8 cellular contexts compared by ENCODE assay signal in the genomic region with DNA sequence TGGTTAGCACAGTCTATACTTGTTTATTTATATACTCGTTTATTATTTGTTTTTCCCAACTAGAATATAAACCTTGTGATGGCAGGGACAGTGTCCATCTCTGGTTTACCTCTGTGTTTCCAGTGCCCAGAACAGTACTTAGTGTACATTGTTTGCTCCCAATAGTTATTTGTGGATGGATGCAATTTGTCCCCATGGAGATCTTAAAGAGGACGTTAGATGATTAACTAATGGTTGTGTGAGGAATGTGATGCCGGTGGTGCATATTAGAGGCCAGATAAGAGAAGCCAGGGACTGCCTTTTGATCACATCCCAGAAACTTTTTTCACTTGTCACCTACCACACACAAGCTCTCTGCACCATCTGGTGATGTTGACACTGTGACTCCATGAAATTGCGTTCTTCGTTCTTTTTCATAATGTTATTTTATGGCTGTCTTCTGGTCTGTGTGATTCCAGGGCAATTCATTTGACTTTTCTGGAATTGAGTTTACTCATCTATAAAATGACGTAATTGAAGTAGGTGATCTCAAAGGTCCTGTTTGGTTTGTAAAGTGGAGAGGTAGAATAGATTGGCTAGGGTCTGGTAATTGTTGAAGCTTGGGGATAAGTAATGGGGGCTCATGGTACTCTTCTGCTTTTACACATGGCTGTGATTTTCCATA. TPM values are rescaled to one million over a fixed set of nuclear protein-coding genes. Genes with fewer than 3 reads are reported as not detected.
DNase-seq lines count a peak whose midpoint lies in the region; ATAC-seq, FAIRE-seq and TF ChIP-seq lines count a peak whose summit lies in the region.

No MANE protein-coding gene starts in this region.

- H3K9ac ChIP-seq in OCI-LY3 (ENCODE audit: low read length) (no peak overlapping the region), endothelial cell of umbilical vein (replicated peaks; ENCODE audit: extremely low read depth, insufficient read depth, low read length) (no peak overlapping the region), neural progenitor cell (peak overlapping the region; percentile 92)

- no peak for FAIRE-seq in endothelial cell of umbilical vein (lab: Jason Lieb, UNC)

- H3K36me3 ChIP-seq in CD8-positive, alpha-beta memory T cell (ENCODE audit: insufficient read depth, low read length), result no peaks in the 10 kb centered on the region
- H3K36me3 ChIP-seq in OCI-LY3 (replicated peaks; ENCODE audit: low read depth, low read length), result peaks cover 14% of the 10 kb centered on the region
- no peaks in the 10 kb centered on the region for H3K36me3 ChIP-seq in endothelial cell of umbilical vein (ENCODE audit: control insufficient read depth in 2 of 2, extremely low read depth in 1 of 2, insufficient read depth in 2 of 2, low read length in 2 of 2)
- H3K36me3 ChIP-seq in neural progenitor cell, result peaks cover 10% of the 10 kb centered on the region

- H3K9me3 ChIP-seq in CD8-positive, alpha-beta memory T cell (ENCODE audit: low read length), result no peaks in the 10 kb centered on the region
- H3K9me3 ChIP-seq in OCI-LY3 (ENCODE audit: insufficient read depth, low read length), result no peaks in the 10 kb centered on the region
- H3K9me3 ChIP-seq in endothelial cell of umbilical vein (replicated peaks; ENCODE audit: control insufficient read depth, insufficient read depth, low read length), result no peaks in the 10 kb centered on the region
- H3K9me3 ChIP-seq in neural progenitor cell (ENCODE audit: low read depth), result no peaks in the 10 kb centered on the region

- H3K36me3 Mint-ChIP-seq in CD8-positive, alpha-beta memory T cell, result peaks cover 0 to 31% (median 2%) of the 10 kb centered on the region in 3 donors
- H3K36me3 Mint-ChIP-seq in neural progenitor cell, result peaks cover 10% of the 10 kb centered on the region

- no peak for DNase-seq in CD8-positive, alpha-beta memory T cell
- DNase-seq in endothelial cell of umbilical vein (ENCODE audit: low read depth, low spot score), result no peak
- DNase-seq in neural progenitor cell (ENCODE audit: low spot score), result no peak
- no peak for DNase-seq in stimulated activated CD4-positive, alpha-beta T cell treated with anti-CD3 and anti-CD28 coated beads, Interleukin-15, amount 100 ng/mL, for 24 hours
- DNase-seq in CD1c-positive myeloid dendritic cell (ENCODE audit: extremely low spot score), result no peak
- no peak for DNase-seq in COLO668 (lab: John Stamatoyannopoulos, UW; ENCODE audit: unreplicated experiment)

- peak overlapping the region in 7 of 8 donors; percentile 8 to 97 (median 94) for H3K27ac Mint-ChIP-seq in CD8-positive, alpha-beta memory T cell
- no peak overlapping the region for H3K27ac Mint-ChIP-seq in neural progenitor cell

- CTCF ChIA-PET in CD8-positive, alpha-beta memory T cell (lab: Charles Lee), result no interaction called here
- CTCF ChIA-PET in endothelial cell of umbilical vein (lab: Charles Lee), result interaction anchor here (1.3 kb wide), 1 partner anchor 9 kb away, joined by 5 read pairs; no protein-coding TSS in a partner anchor

- peak overlapping the region; percentile 94 to 99 (median 96) for H3K4me3 Mint-ChIP-seq in CD8-positive, alpha-beta memory T cell
- H3K4me3 Mint-ChIP-seq in neural progenitor cell, result peak overlapping the region; percentile 96

- peak overlapping the region; percentile 100 for H3K4me3 ChIP-seq in CD8-positive, alpha-beta memory T cell (ENCODE audit: low read length)
- peak overlapping the region; percentile 92 for H3K4me3 ChIP-seq in OCI-LY3 (ENCODE audit: low read length)
- H3K4me3 ChIP-seq in endothelial cell of umbilical vein (replicated peaks in 1 of 3; ENCODE audit: insufficient read depth in 1 of 3, low read depth in 1 of 3, low read length in 3 of 3), result peak overlapping the region in 1 of 3 experiments; percentile 87
- peak overlapping the region; percentile 95 for H3K4me3 ChIP-seq in neural progenitor cell

- H3F3A ChIP-seq in neural progenitor cell (ENCODE audit: low read depth), result no peaks in the 10 kb centered on the region

- H3K9me1 ChIP-seq in endothelial cell of umbilical vein (replicated peaks; ENCODE audit: control insufficient read depth, extremely low read depth, insufficient read depth, low read length), result peaks cover 2% of the 10 kb centered on the region

- dilution Hi-C loops in endothelial cell of umbilical vein (cut with MboI; ENCODE audit: extremely low pct_ligation_motif_present, low sequenced_read_pairs), result no loop called here

- intact Hi-C loops in endothelial cell of umbilical vein (cut with micrococcal nuclease), result no loop called here

- peaks cover 42 to 48% (median 46%) of the 10 kb centered on the region in 3 donors for H3K4me1 Mint-ChIP-seq in CD8-positive, alpha-beta memory T cell
- H3K4me1 Mint-ChIP-seq in neural progenitor cell, result peaks cover 15% of the 10 kb centered on the region

- no peak for TF ChIP-seq CTCF in OCI-LY3 (IDR thresholded peaks at IDR 0.05; ENCODE audit: low read depth, low read length)
- TF ChIP-seq CTCF in endothelial cell of umbilical vein (IDR thresholded peaks at IDR 0.05; ENCODE audit: extremely low read depth in 1 of 2, insufficient read depth in 1 of 2, low read depth in 1 of 2, low read length in 2 of 2), result no peak
- TF ChIP-seq CTCF in neural progenitor cell (IDR thresholded peaks at IDR 0.05), result no peak

- no peaks in the 10 kb centered on the region for H3K9me3 Mint-ChIP-seq in CD8-positive, alpha-beta memory T cell
- no peaks in the 10 kb centered on the region for H3K9me3 Mint-ChIP-seq in neural progenitor cell

- peak overlapping the region; percentile 86 for H3K27ac ChIP-seq in CD8-positive, alpha-beta memory T cell (ENCODE audit: low read depth, low read length)
- H3K27ac ChIP-seq in OCI-LY3 (ENCODE audit: low read length), result no peak overlapping the region
- H3K27ac ChIP-seq in endothelial cell of umbilical vein (ENCODE audit: insufficient read depth, low read depth, low read length), result no peak overlapping the region
- no peak overlapping the region for H3K27ac ChIP-seq in neural progenitor cell

- no peaks in the 10 kb centered on the region for H3K27me3 ChIP-seq in CD8-positive, alpha-beta memory T cell (ENCODE audit: insufficient read depth, low read length, poor library complexity, severe bottlenecking)
- H3K27me3 ChIP-seq in OCI-LY3 (ENCODE audit: low read depth, low read length), result no peaks in the 10 kb centered on the region
- H3K27me3 ChIP-seq in endothelial cell of umbilical vein (ENCODE audit: control insufficient read depth in 2 of 2, insufficient read depth in 2 of 2, low read length in 2 of 2), result no peaks in the 10 kb centered on the region
- no peaks in the 10 kb centered on the region for H3K27me3 ChIP-seq in neural progenitor cell

- H3K79me2 ChIP-seq in OCI-LY3 (ENCODE audit: low read length) (peaks cover 72% of the 10 kb centered on the region), endothelial cell of umbilical vein (ENCODE audit: control insufficient read depth, insufficient read depth, low read length) (peaks cover 41% of the 10 kb centered on the region), neural progenitor cell (ENCODE audit: low read depth) (peaks cover 62% of the 10 kb centered on the region)

- peak overlapping the region; percentile 75 for H3K4me2 ChIP-seq in OCI-LY3 (ENCODE audit: low read length)
- peak overlapping the region; percentile 87 for H3K4me2 ChIP-seq in endothelial cell of umbilical vein (ENCODE audit: insufficient read depth, low read length)
- H3K4me2 ChIP-seq in neural progenitor cell, result peak overlapping the region; percentile 98

- no peak for ATAC-seq in GM19023 (IDR thresholded peaks at IDR 0.05; ENCODE audit: unreplicated experiment)

- H3K4me1 ChIP-seq in CD8-positive, alpha-beta memory T cell (ENCODE audit: insufficient read depth, low read length), result peaks cover 24% of the 10 kb centered on the region
- H3K4me1 ChIP-seq in OCI-LY3 (ENCODE audit: low read length), result peaks cover 15% of the 10 kb centered on the region
- H3K4me1 ChIP-seq in endothelial cell of umbilical vein (ENCODE audit: control insufficient read depth, extremely low read depth, insufficient read depth, low read length), result peaks cover 4% of the 10 kb centered on the region
- H3K4me1 ChIP-seq in neural progenitor cell, result peaks cover 6% of the 10 kb centered on the region

- POLR2A ChIA-PET in CD8-positive, alpha-beta memory T cell (lab: Charles Lee), result interaction anchor here (1.5 kb wide), 1 partner anchor 230 kb away, joined by 5 read pairs; a partner anchor contains a TSS
- POLR2A ChIA-PET in endothelial cell of umbilical vein (lab: Charles Lee), result no interaction called here

- no peaks in the 10 kb centered on the region for H3K27me3 Mint-ChIP-seq in CD8-positive, alpha-beta memory T cell
- H3K27me3 Mint-ChIP-seq in neural progenitor cell (ENCODE audit: insufficient read depth, low read depth), result no peaks in the 10 kb centered on the region

- no TSS peak for BruUV-seq in endothelial cell of umbilical vein (replicated peaks; lab: Mats Ljungman, UMichigan)

- H2AFZ ChIP-seq in OCI-LY3 (ENCODE audit: low read depth, low read length) (no peak overlapping the region), endothelial cell of umbilical vein (ENCODE audit: low read depth, low read length) (no peak overlapping the region), neural progenitor cell (replicated peaks) (no peak overlapping the region)

- no peaks in the 10 kb centered on the region for H4K20me1 ChIP-seq in OCI-LY3 (ENCODE audit: insufficient read depth, low read length)
- no peaks in the 10 kb centered on the region for H4K20me1 ChIP-seq in endothelial cell of umbilical vein (replicated peaks; ENCODE audit: control insufficient read depth, extremely low read depth, insufficient read depth, low read length)
- H4K20me1 ChIP-seq in neural progenitor cell (ENCODE audit: low read depth), result no peaks in the 10 kb centered on the region

- TF ChIP-seq POLR2A in endothelial cell of umbilical vein (IDR thresholded peaks at IDR 0.05; ENCODE audit: low read depth, low read length), result no peak

TF ChIP-seq in endothelial cell of umbilical vein, 7 proteins besides CTCF, POLR2A, EP300 and RAD21 (continues in another document):
- TF ChIP-seq, protein P1, sequence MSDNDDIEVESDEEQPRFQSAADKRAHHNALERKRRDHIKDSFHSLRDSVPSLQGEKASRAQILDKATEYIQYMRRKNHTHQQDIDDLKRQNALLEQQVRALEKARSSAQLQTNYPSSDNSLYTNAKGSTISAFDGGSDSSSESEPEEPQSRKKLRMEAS (IDR thresholded peaks at IDR 0.05; ENCODE audit: insufficient read depth, insufficient read length), result no peak
- no peak for TF ChIP-seq GATA2 (IDR thresholded peaks at IDR 0.05; ENCODE audit: insufficient read depth, insufficient read length, low read depth, low read length)

RNA-seq across cellular contexts. Expression of a gene that starts 1.2 kb away (rescaled TPM):
- 10 to 100 TPM; 30.4 to 30.9 TPM for total RNA-seq in CD8-positive, alpha-beta memory T cell
- polyA plus RNA-seq in CD8-positive, alpha-beta memory T cell, result 19.9 TPM
- 12.1 and 12.5 TPM in 2 replicates for total RNA-seq in endothelial cell of umbilical vein
- polyA plus RNA-seq in endothelial cell of umbilical vein, result 9.8 and 10.8 TPM in 2 replicates
- polyA plus RNA-seq in endothelial cell of umbilical vein (2011; cell fraction: cytosol; rRNA removed), result 9.8 and 11.0 TPM in 2 replicates
- 11.1 and 13.3 TPM in 2 replicates for polyA plus RNA-seq in endothelial cell of umbilical vein (2011; cell fraction: nucleus; rRNA removed)
- 9.8 and 9.9 TPM in 2 replicates for polyA plus RNA-seq in endothelial cell of umbilical vein (2012)
- 10.6 and 13.0 TPM in 2 replicates for polyA minus RNA-seq in endothelial cell of umbilical vein
- 16.9 TPM for polyA minus RNA-seq in endothelial cell of umbilical vein (2011; cell fraction: cytosol; rRNA and poly(A)+ RNA removed)
- 28.4 and 31.4 TPM in 2 replicates for polyA minus RNA-seq in endothelial cell of umbilical vein (2011; cell fraction: nucleus; rRNA and poly(A)+ RNA removed)
- 18.0 and 29.1 TPM in 2 replicates for total RNA-seq in neural progenitor cell (ENCODE audit: low replicate concordance)
